16 cellular contexts compared by ENCODE assay signal in the genomic region with DNA sequence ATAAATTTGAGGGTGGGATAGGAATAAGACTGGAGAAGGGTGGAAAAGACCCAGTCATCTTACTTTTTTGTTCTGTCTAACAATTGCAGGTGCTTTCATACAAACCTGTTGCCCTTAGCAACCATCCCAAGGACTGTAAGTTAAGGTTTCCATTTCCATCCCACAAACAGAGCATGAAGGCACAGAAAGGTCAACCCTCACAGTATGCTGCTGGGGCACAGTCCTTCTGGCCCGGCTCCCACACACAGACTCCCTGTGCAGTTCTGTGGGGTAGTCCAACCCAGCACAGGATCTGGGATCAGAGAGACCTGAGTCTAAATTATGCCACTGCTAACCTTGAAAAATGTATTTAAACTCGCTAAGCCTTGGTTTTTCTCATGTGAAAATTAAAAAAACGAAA. TPM values are rescaled to one million over a fixed set of nuclear protein-coding genes. Genes with fewer than 3 reads are reported as not detected.
A peak's percentile ranks its signal among the peaks of the same experiment; 100 is the strongest.
DNase-seq lines count a peak whose midpoint lies in the region; ATAC-seq, FAIRE-seq and TF ChIP-seq lines count a peak whose summit lies in the region.
"Had no signal": no experiment of that assay in that cellular context is flagged by ENCODE, and none has a peak within 500 bp of the region (broad histone marks: within the 10 kb centered on the region; RNA-seq: fewer than 3 reads in every experiment).

No MANE protein-coding gene starts in this region.

- H3K36me3 Mint-ChIP-seq in T-helper 2 cell treated with Interferon-gamma antibody and Interleukin-4, amounts not matched to agents 5 μg/mL and 100 μg/mL, for 36 hours (ENCODE audit: low read depth), result peaks cover 1% of the 10 kb centered on the region

- no peak overlapping the region for H3K23ac ChIP-seq in neuronal stem cell (ENCODE audit: low read depth, low read length, poor library complexity)

- no peak overlapping the region for H4K91ac ChIP-seq in neuronal stem cell (ENCODE audit: low read depth, low read length, poor library complexity)

- H3K27ac ChIP-seq in GM12878 (ENCODE audit: control insufficient read depth, insufficient read depth), result peak overlapping the region; percentile 86
- peak overlapping the region; percentile 78 to 93 (median 84) for H3K27ac ChIP-seq in spleen
- H3K27ac ChIP-seq in neuronal stem cell (replicated peaks; ENCODE audit: low read length), result no peak overlapping the region
- H3K27ac ChIP-seq: left ventricle myocardium inferior, thoracic aorta, WERI-Rb-1 had no signal

- SMC1A ChIA-PET in GM12878 (lab: Charles Lee; ENCODE audit: uncharacterized antibody, unreplicated experiment), result interaction anchor here (0.9 to 18.3 kb wide), 22 partner anchors 16 to 342 kb away, joined by 3 to 596 read pairs (median 6); no protein-coding TSS in a partner anchor

- 43% methylated on average over 3 of the region's 3 CpGs for whole genome bisulfite sequencing in GM12878 (ENCODE audit: insufficient coverage, insufficient replicate concordance, low lambda C conversion rate, missing lambda C conversion rate)
- 73 to 83% (median 77%) methylated on average over 3 of the region's 3 CpGs for WGBS in spleen, 5 donors
- WGBS in neuronal stem cell (ENCODE audit: extremely low coverage in 2 of 2, insufficient read length in 2 of 2, insufficient replicate concordance in 1 of 2), 2 donors, result no CpG with 5 or more reads among the region's 3 CpGs

- H2BK5ac ChIP-seq in neuronal stem cell (ENCODE audit: low read length), result no peak overlapping the region

- POLR2A ChIA-PET in GM12878 (lab: Charles Lee), result interaction anchor here (0.9 to 7.3 kb wide), 4 partner anchors 15 to 212 kb away, joined by 3 to 83 read pairs (median 16); no protein-coding TSS in a partner anchor

- no peak overlapping the region for H2AK5ac ChIP-seq in neuronal stem cell (ENCODE audit: low read depth, low read length)

- H3K18ac ChIP-seq in neuronal stem cell (ENCODE audit: low read length), result no peak overlapping the region

- intact Hi-C loops in GM12878 (cut with micrococcal nuclease; ENCODE audit: unreplicated experiment) (no loop called here), spleen (cut with DNase I; ENCODE audit: low total_unique reads) (loop anchor here (10.0 kb wide), 2 partner anchors 71 to 111 kb away; no protein-coding TSS in a partner anchor)

- H3K4me2 ChIP-seq in GM12878 (ENCODE audit: control insufficient read depth, insufficient read depth) (peak overlapping the region; percentile 88), neuronal stem cell (ENCODE audit: insufficient read depth, low read length, poor library complexity, severe bottlenecking) (no peak overlapping the region)

- no peak overlapping the region for H4K8ac ChIP-seq in neuronal stem cell (ENCODE audit: low read depth, low read length)

- no peak for TF ChIP-seq POLR2A in NB4 (IDR thresholded peaks at IDR 0.05; ENCODE audit: extremely low read depth, insufficient read length)
- TF ChIP-seq POLR2A in GM12878 (IDR thresholded peaks at IDR 0.05; ENCODE audit: low read depth, low read length), result no peak
- TF ChIP-seq POLR2A in spleen (IDR thresholded peaks at IDR 0.05), result no peak

- FAIRE-seq in GM12878 (lab: Jason Lieb, UNC), result no peak

- no peak for ATAC-seq in GM12878
- ATAC-seq: heart right ventricle had no signal

- H3K4me1 Mint-ChIP-seq in T-helper 2 cell treated with Interferon-gamma antibody and Interleukin-4, amounts not matched to agents 5 μg/mL and 100 μg/mL, for 36 hours (ENCODE audit: low read depth), result peaks cover 77% of the 10 kb centered on the region

- CTCF ChIA-PET in GM12878 (lab: Yijun Ruan, JAX), result interaction anchor here (1.1 to 17.7 kb wide), 7 partner anchors 19 to 302 kb away, joined by 3 to 444 read pairs (median 8); no protein-coding TSS in a partner anchor

- H3K36me3 ChIP-seq in GM12878 (ENCODE audit: control insufficient read depth in 2 of 2, insufficient read depth in 2 of 2, low read length in 1 of 2) (no peaks in the 10 kb centered on the region), spleen (no peaks in the 10 kb centered on the region), neuronal stem cell (replicated peaks in 1 of 2; ENCODE audit: control insufficient read depth in 2 of 2, insufficient read depth in 2 of 2, low read length in 2 of 2) (no peaks in the 10 kb centered on the region)
- H3K36me3 ChIP-seq: heart right ventricle, left ventricle myocardium inferior, thoracic aorta, WERI-Rb-1 had no signal

- H3K14ac ChIP-seq in neuronal stem cell (ENCODE audit: low read length), result no peak overlapping the region

- H3K9me3 Mint-ChIP-seq in T-helper 2 cell treated with Interferon-gamma antibody and Interleukin-4, amounts not matched to agents 5 μg/mL and 100 μg/mL, for 36 hours, result no peaks in the 10 kb centered on the region

- H2BK120ac ChIP-seq in neuronal stem cell (ENCODE audit: low read depth, low read length), result no peak overlapping the region

- TF ChIP-seq EP300 in GM12878 (IDR thresholded peaks at IDR 0.05; ENCODE audit: borderline replicate concordance in 1 of 2, control insufficient read depth in 1 of 2, low read depth in 2 of 2, low read length in 2 of 2), result no peak

- no peaks in the 10 kb centered on the region for H4K20me1 ChIP-seq in GM12878 (ENCODE audit: control insufficient read depth, insufficient read depth)

- no peak overlapping the region for H2BK15ac ChIP-seq in neuronal stem cell (ENCODE audit: low read length)

- H3K27me3 ChIP-seq in GM12878 (replicated peaks in 1 of 2; ENCODE audit: control insufficient read depth in 2 of 2, insufficient read depth in 2 of 2, low read length in 1 of 2), result no peaks in the 10 kb centered on the region
- H3K27me3 ChIP-seq in spleen (replicated peaks in 1 of 7), result no peaks in the 10 kb centered on the region
- H3K27me3 ChIP-seq in neuronal stem cell (ENCODE audit: control insufficient read depth in 3 of 3, insufficient read depth in 3 of 3, low read depth in 1 of 3, low read length in 3 of 3), result no peaks in the 10 kb centered on the region
- H3K27me3 ChIP-seq: heart right ventricle had no signal

- TF ChIP-seq CTCF in NB4 (IDR thresholded peaks at IDR 0.05; ENCODE audit: low read depth, low read length), result no peak
- TF ChIP-seq CTCF in GM12878 (IDR thresholded peaks at IDR 0.05 in 2 of 3, conservative IDR thresholded peaks at IDR 0.05 in 1 of 3; ENCODE audit: control insufficient read depth in 2 of 3, extremely low read depth in 1 of 3, insufficient read depth in 1 of 3, low read depth in 3 of 3, low read length in 3 of 3), result no peak
- TF ChIP-seq CTCF in spleen (IDR thresholded peaks at IDR 0.05 in 8 of 11, conservative IDR thresholded peaks at IDR 0.05 in 3 of 11), result no peak

- no TSS peak for BruUV-seq in GM12878 (replicated peaks; lab: Mats Ljungman, UMichigan)

- in situ Hi-C loops in GM12878 (cut with MboI), result loop anchor here (5.0 to 25.0 kb wide), 2 partner anchors 212 to 333 kb away; no protein-coding TSS in a partner anchor

- H3K9ac ChIP-seq in GM12878 (ENCODE audit: control insufficient read depth, insufficient read depth, low read length) (peak overlapping the region; percentile 61; the same call in 1 of the 2 replicates), neuronal stem cell (ENCODE audit: low read depth, low read length, poor library complexity) (no peak overlapping the region)

- H3K4me1 ChIP-seq in GM12878 (ENCODE audit: control insufficient read depth, insufficient read depth, low read length) (peaks cover 64% of the 10 kb centered on the region), spleen (peaks cover 49 to 100% (median 87%) of the 10 kb centered on the region in 6 donors), neuronal stem cell (ENCODE audit: control insufficient read depth in 2 of 2, insufficient read depth in 1 of 2, low read depth in 1 of 2, low read length in 2 of 2) (peaks cover 2 to 13% of the 10 kb centered on the region in 2 donors)

- H3K9me3 ChIP-seq in GM12878 (replicated peaks; ENCODE audit: control insufficient read depth, insufficient read depth, low read length) (no peaks in the 10 kb centered on the region), spleen (no peaks in the 10 kb centered on the region), neuronal stem cell (replicated peaks in 1 of 2; ENCODE audit: control insufficient read depth in 2 of 2, insufficient read depth in 1 of 2, low read depth in 1 of 2, low read length in 2 of 2) (no peaks in the 10 kb centered on the region)
- H3K9me3 ChIP-seq: heart right ventricle, left ventricle myocardium inferior, thoracic aorta had no signal

- no peak for TF ChIP-seq RAD21 in GM12878 (IDR thresholded peaks at IDR 0.05; ENCODE audit: insufficient read depth, low read depth, low read length)

- H3K79me1 ChIP-seq in neuronal stem cell (ENCODE audit: low read depth, low read length), result no peaks in the 10 kb centered on the region

- H2AFZ ChIP-seq in GM12878 (ENCODE audit: control insufficient read depth, low read depth, low read length) (peak overlapping the region; percentile 83), neuronal stem cell (ENCODE audit: low read length) (no peak overlapping the region)

- no peaks in the 10 kb centered on the region; the same call in 1 of the 2 replicates for H3K79me2 ChIP-seq in GM12878 (ENCODE audit: control insufficient read depth, insufficient read depth, low read length)

- no peak for DNase-seq in T-helper 2 cell treated with Interferon-gamma antibody and Interleukin-4, amounts not matched to agents 5 μg/mL and 100 μg/mL, for 36 hours (ENCODE audit: low spot score)
- DNase-seq in T-helper 2 cell, result no peak
- DNase-seq in NB4 (ENCODE audit: low read depth), result peak; percentile 24
- DNase-seq in GM12878 (ENCODE audit: low read depth, low spot score), result no peak
- DNase-seq in spleen, result no peak
- no peak for DNase-seq in neuronal stem cell (ENCODE audit: low spot score)
- no peak for DNase-seq in HUDEP-2 (lab: John Stamatoyannopoulos, UW; ENCODE audit: unreplicated experiment in 76 of 76)
- DNase-seq in NCI-H1105 treated with DMSO at 0.1 percent for 48 hours (lab: John Stamatoyannopoulos, UW), result no peak
- DNase-seq: activated gamma-delta T cell treated with Interleukin-2 at 50 U/mL for 16 hours, DMS 273 treated with DMSO at 0.1 percent for 48 hours, heart right ventricle, KBM-7, left ventricle myocardium inferior, NCI-H1694 treated with DMSO at 0.1 percent for 48 hours, WERI-Rb-1 had no signal

- RAD21 ChIA-PET in GM12878 (lab: Charles Lee; ENCODE audit: unreplicated experiment), result interaction anchor here (0.7 to 7.7 kb wide), 12 partner anchors 13 to 336 kb away, joined by 3 to 87 read pairs (median 6); no protein-coding TSS in a partner anchor

- H3K27ac Mint-ChIP-seq in T-helper 2 cell treated with Interferon-gamma antibody and Interleukin-4, amounts not matched to agents 5 μg/mL and 100 μg/mL, for 36 hours, result peak overlapping the region; percentile 93

- no peak overlapping the region for H3K4ac ChIP-seq in neuronal stem cell (ENCODE audit: low read length)

- H3K27me3 Mint-ChIP-seq in T-helper 2 cell treated with Interferon-gamma antibody and Interleukin-4, amounts not matched to agents 5 μg/mL and 100 μg/mL, for 36 hours (ENCODE audit: low read depth), result no peaks in the 10 kb centered on the region

- no peak overlapping the region for H3K4me3 ChIP-seq in NB4 (ENCODE audit: low read depth, low read length)
- H3K4me3 ChIP-seq in GM12878, result no peak overlapping the region
- no peak overlapping the region for H3K4me3 ChIP-seq in spleen
- no peak overlapping the region for H3K4me3 ChIP-seq in neuronal stem cell (ENCODE audit: low read length in 2 of 2)
- H3K4me3 ChIP-seq: heart right ventricle, left ventricle myocardium inferior, thoracic aorta had no signal

- H3K4me3 Mint-ChIP-seq in T-helper 2 cell treated with Interferon-gamma antibody and Interleukin-4, amounts not matched to agents 5 μg/mL and 100 μg/mL, for 36 hours, result peak overlapping the region; percentile 72

- H2BK12ac ChIP-seq in neuronal stem cell (ENCODE audit: low read length), result no peak overlapping the region

RNA-seq across cellular contexts. Expression of gene ETS1, which starts 38.4 kb away (rescaled TPM):
- total RNA-seq in GM12878 (2013; cell fraction: nucleolus; rRNA removed), result 48.9 and 50.6 TPM in 2 replicates
- 50.9 and 51.8 TPM in 2 replicates for total RNA-seq in GM12878 (2014; rRNA removed)
- total RNA-seq in GM12878 (2014; rRNA removed; fragmentation: Illumina TruSeq; extraction: Trizol), result 59.9 and 60.2 TPM in 2 replicates
- 106 and 112 TPM in 2 replicates for total RNA-seq in GM12878 (2021)
- polyA plus RNA-seq in GM12878 (2011; ENCODE audit: low read depth), result 52.5 TPM
- polyA plus RNA-seq in GM12878 (2011; rRNA removed), result 59.9 and 66.2 TPM in 2 replicates
- polyA plus RNA-seq in GM12878 (2011; cell fraction: cytosol; rRNA removed), result 62.2 and 71.2 TPM in 2 replicates
- polyA plus RNA-seq in GM12878 (2011; cell fraction: nucleus; rRNA removed), result 25.2 and 33.5 TPM in 2 replicates
- 88.4 and 91.7 TPM in 2 replicates for polyA plus RNA-seq in GM12878 (2012)
- 112 and 121 TPM in 2 replicates for polyA plus RNA-seq in GM12878 (2014; fragmentation: Illumina TruSeq; extraction: Trizol)
- polyA plus RNA-seq in GM12878 (2014; fragmentation: Nextera tagmentation; extraction: Ambion mirVana), result 10 to 100 TPM; 12.5 to 21.3 TPM
- 60.5 and 64.9 TPM in 2 replicates for polyA plus RNA-seq in GM12878 (2014; rRNA removed)
- 10 to 100 TPM; 22.6 to 27.2 TPM for polyA plus RNA-seq in GM12878 (2016; fragmentation: Nextera tagmentation; extraction: Ambion mirVana)
- polyA minus RNA-seq in GM12878 (2011; rRNA and poly(A)+ RNA removed), result 87.3 and 88.4 TPM in 2 replicates
- 31.1 and 36.9 TPM in 2 replicates for polyA minus RNA-seq in GM12878 (2011; cell fraction: cytosol; rRNA and poly(A)+ RNA removed)
- polyA minus RNA-seq in GM12878 (2011; cell fraction: nucleus; rRNA and poly(A)+ RNA removed), result 35.8 and 53.5 TPM in 2 replicates
- 100 to 1,000 TPM; 328 to 455 (median 371) TPM for total RNA-seq in spleen
- polyA plus RNA-seq in spleen, result 10 to 100 TPM; 58.1 to 95.2 (median 90.3) TPM
- 0.33 TPM for polyA plus RNA-seq in neuronal stem cell (2013, experiment 1 of 2)
- 0.37 TPM for polyA plus RNA-seq in neuronal stem cell (2013, experiment 2 of 2)
